Comparison of ENCODE assay signal across 24 cellular contexts in the genomic region with DNA sequence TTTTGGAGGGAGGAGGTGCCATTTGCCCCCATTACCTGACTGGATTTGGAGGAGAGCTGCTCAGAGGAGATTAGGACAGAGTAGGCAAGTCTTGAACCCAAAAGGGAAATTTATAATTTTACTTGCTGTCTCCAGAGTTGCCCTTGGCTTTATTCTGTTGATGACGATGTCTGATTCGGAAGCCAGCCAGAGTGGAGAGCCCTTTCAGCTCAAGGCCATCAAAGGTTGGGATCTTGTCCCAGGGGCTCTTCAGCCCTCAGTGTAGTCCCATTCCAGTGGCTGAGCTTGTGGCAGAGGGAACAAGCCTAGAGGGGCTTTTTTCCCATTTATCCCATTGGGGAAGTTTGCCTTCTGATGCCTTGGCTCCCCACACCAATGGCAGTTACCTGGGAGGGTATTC.
"Had no signal": no experiment of that assay in that cellular context is flagged by ENCODE, and none has a peak within 500 bp of the region (broad histone marks: within the 10 kb centered on the region; RNA-seq: fewer than 3 reads in every experiment).

No MANE protein-coding gene starts in this region.

- H3K36me3 ChIP-seq: colonic mucosa, esophagus muscularis mucosa, esophagus squamous epithelium, gastrocnemius medialis, gastroesophageal sphincter, heart left ventricle, heart right ventricle had no signal

- H3K4me1 ChIP-seq: colonic mucosa had no signal

- H3K9me3 ChIP-seq: colonic mucosa, esophagus muscularis mucosa, esophagus squamous epithelium, gastrocnemius medialis, gastroesophageal sphincter, heart left ventricle, heart right ventricle had no signal

- H3K4me1 Mint-ChIP-seq: endodermal cell had no signal

- H3K27me3 ChIP-seq: colonic mucosa, dorsolateral prefrontal cortex, esophagus muscularis mucosa, esophagus squamous epithelium, foreskin keratinocyte, gastrocnemius medialis, gastroesophageal sphincter, heart left ventricle, heart right ventricle had no signal

- ATAC-seq: effector memory CD8-positive, alpha-beta T cell; esophagus mucosa; foreskin keratinocyte; gastrocnemius medialis; gastroesophageal sphincter; heart left ventricle; heart right ventricle had no signal

- H3K27ac Mint-ChIP-seq: dendritic cell treated with granulocyte-macrophage colony-stimulating factor and Interleukin-4, amounts not matched to agents 40 ng/mL and 50 ng/mL, for 4 days; effector memory CD8-positive, alpha-beta T cell; endodermal cell had no signal

- DNase-seq: colonic mucosa; cortex of kidney; dermis blood vessel endothelial cell; dorsolateral prefrontal cortex; effector CD8-positive, alpha-beta T cell; effector memory CD4-positive, alpha-beta T cell; effector memory CD8-positive, alpha-beta T cell; endodermal cell; erythroblast; esophagus squamous epithelium; foreskin fibroblast; foreskin keratinocyte; foreskin melanocyte; gastrocnemius medialis; glutamatergic neuron; head of caudate nucleus; heart left ventricle; heart right ventricle had no signal

- H3K4me3 Mint-ChIP-seq: dendritic cell treated with granulocyte-macrophage colony-stimulating factor and Interleukin-4, amounts not matched to agents 40 ng/mL and 50 ng/mL, for 4 days; effector memory CD8-positive, alpha-beta T cell; endodermal cell had no signal

- H3K4me3 ChIP-seq: colonic mucosa, coronary artery, dorsolateral prefrontal cortex, esophagus muscularis mucosa, esophagus squamous epithelium, gastrocnemius medialis, gastroesophageal sphincter, heart left ventricle, heart right ventricle had no signal

- H3K27ac ChIP-seq: colonic mucosa, coronary artery, dorsolateral prefrontal cortex, epithelial cell of prostate, esophagus muscularis mucosa, esophagus squamous epithelium, foreskin keratinocyte, gastrocnemius medialis, gastroesophageal sphincter, heart left ventricle, heart right ventricle had no signal

- H3K9me3 Mint-ChIP-seq: dendritic cell treated with granulocyte-macrophage colony-stimulating factor and Interleukin-4, amounts not matched to agents 40 ng/mL and 50 ng/mL, for 4 days; effector memory CD8-positive, alpha-beta T cell; endodermal cell had no signal
